ENCODE assay signal across 17 cellular contexts in the genomic region with DNA sequence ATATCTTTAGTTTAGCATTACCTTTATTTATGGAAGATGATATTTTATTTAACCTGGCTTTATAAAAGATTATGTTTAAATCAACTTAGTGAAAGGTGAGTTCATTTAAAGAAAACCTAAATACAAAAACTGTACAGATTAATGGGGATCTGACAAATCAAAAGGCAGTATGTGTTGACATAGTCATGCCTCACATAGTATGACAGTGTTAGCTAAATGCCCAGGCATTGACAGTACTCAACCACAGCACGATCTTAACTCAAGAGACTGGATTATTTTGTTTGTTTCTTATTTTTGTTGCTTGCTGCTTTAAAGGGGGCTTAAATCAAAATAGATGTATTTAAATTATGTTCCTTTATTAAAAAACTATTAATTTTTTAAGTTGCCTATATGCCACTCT.
"Had no signal": no experiment of that assay in that cellular context is flagged by ENCODE, and none has a peak within 500 bp of the region (broad histone marks: within the 10 kb centered on the region; RNA-seq: fewer than 3 reads in every experiment).

No MANE protein-coding gene starts in this region.

- DNase-seq: effector CD4-positive, alpha-beta T cell; endodermal cell; erythroblast; foreskin keratinocyte; heart left ventricle; hippocampal formation; islet precursor cell; left cardiac atrium; left ventricle myocardium superior; mesenchymal stem cell; naive B cell; retina; right lobe of liver; stimulated activated CD4-positive, alpha-beta T cell treated with anti-CD3 and anti-CD28 coated beads, Interleukin-4, amount 100 ng/mL, for 1 hour; tibial artery; upper lobe of left lung; uterus had no signal
